In the genomic region with DNA sequence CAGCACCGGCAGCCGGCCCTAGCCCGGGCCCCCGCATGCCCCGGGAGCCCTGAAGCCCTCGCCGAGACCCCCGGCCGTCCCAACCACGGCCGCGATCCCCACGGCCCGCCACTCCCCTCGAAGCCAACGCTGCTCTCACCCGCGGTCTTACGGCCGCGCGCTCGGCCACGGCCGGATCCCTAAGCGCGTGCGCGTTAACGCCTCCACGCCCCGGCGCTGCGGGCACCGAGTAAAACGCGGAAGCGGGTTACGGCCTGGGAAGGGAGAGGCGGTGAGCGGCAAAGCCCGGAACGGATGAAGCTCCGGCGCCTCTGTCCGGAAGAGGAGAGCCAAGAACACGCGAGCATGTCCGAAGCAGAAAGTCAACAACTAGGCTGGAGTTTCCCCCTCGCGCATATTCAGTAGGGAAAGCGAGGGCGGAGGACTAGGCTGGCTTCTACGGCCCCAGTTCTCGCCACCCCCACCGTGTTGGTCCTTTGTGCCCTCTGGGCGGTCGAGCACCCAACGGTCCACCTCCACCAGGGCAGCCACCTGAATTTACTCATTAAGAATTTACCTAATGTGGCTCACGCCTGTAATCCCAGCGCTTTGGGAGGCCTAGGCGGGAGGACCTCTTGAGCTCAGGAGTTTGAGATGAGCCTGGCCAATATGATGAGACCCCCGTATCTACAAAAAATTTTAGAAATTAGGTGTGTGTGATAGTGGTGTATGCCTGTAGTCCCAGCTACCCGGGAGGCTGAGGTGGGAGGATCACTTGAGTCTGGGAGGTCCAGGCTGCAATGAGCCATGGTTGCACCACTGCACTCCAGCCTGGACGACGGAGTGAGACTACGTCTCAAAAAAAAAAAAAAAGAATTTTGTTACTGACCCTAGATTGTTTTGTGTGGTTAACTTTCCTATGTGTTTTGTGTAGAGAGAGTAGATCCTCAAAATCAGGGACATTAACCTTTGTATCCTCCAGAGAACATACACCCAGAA, we compare ENCODE assay signal across 8 cellular contexts. TPM values are rescaled to one million over a fixed set of nuclear protein-coding genes. Genes with fewer than 3 reads are reported as not detected.
DNase-seq lines count a peak whose midpoint lies in the region; ATAC-seq and TF ChIP-seq lines count a peak whose summit lies in the region.

A gene (minus strand): TSS at position 169 of the 978 bp plus-strand sequence. CDS start 1,177 bp downstream, outside the sequence.

- no peaks in the 10 kb centered on the region for H3K27me3 Mint-ChIP-seq in activated T-cell treated with anti-CD3 and anti-CD28 coated beads, Interleukin-2, amount 50 U/mL, for 24 hours

- TF ChIP-seq RAD21 in Ishikawa (IDR thresholded peaks at IDR 0.05; ENCODE audit: low read depth), result peak; percentile 30; the same call in 1 of the 2 replicates

- H3K4me3 ChIP-seq in mucosa of stomach (ENCODE audit: low read length), result peak within 1 kb of the TSS; percentile 82

- peak within 1 kb of the TSS; percentile 99 for H3K27ac Mint-ChIP-seq in activated T-cell treated with anti-CD3 and anti-CD28 coated beads, Interleukin-2, amount 50 U/mL, for 24 hours

- no peaks in the 10 kb centered on the region for H3K27me3 ChIP-seq in mucosa of stomach (ENCODE audit: control insufficient read depth, insufficient read depth, low read length)

- no peaks in the 10 kb centered on the region for H3K36me3 ChIP-seq in mucosa of stomach (ENCODE audit: control insufficient read depth, insufficient read depth, low read length)

- DNase-seq in DMS 273 treated with DMSO at 0.1 percent for 48 hours (lab: John Stamatoyannopoulos, UW) (peak; percentile 54), erythroblast (lab: John Stamatoyannopoulos, UW) (peak; percentile 94 to 97)
- peak; percentile 96 for DNase-seq in activated T-cell treated with anti-CD3 and anti-CD28 coated beads, Interleukin-2, amount 50 U/mL, for 24 hours
- DNase-seq in stimulated activated CD8-positive, alpha-beta memory T cell treated with anti-CD3 and anti-CD28 coated beads, Interleukin-7, amount 100 ng/mL, for 1 hour (ENCODE audit: low read depth in 2 of 2), result peak; percentile 80 to 81

- H3K9me3 ChIP-seq in mucosa of stomach (ENCODE audit: control insufficient read depth, low read length), result no peaks in the 10 kb centered on the region

- H3K9ac ChIP-seq in mucosa of stomach (ENCODE audit: low read length), result peak within 1 kb of the TSS; percentile 96

- peak; percentile 83 for TF ChIP-seq POLR2A in erythroblast (IDR thresholded peaks at IDR 0.05; ENCODE audit: low read length)

- peaks cover 11% of the 10 kb centered on the region for H3K4me1 ChIP-seq in mucosa of stomach (ENCODE audit: control insufficient read depth, insufficient read depth, low read length)

- peak within 1 kb of the TSS; percentile 95 for H3K4me3 Mint-ChIP-seq in activated T-cell treated with anti-CD3 and anti-CD28 coated beads, Interleukin-2, amount 50 U/mL, for 24 hours

- peaks cover 44% of the 10 kb centered on the region for H3K36me3 Mint-ChIP-seq in activated T-cell treated with anti-CD3 and anti-CD28 coated beads, Interleukin-2, amount 50 U/mL, for 24 hours (ENCODE audit: low read depth)

- ATAC-seq in GM21576 (IDR thresholded peaks at IDR 0.05; ENCODE audit: unreplicated experiment), result peak; percentile 65

- peak; percentile 45; the same call in 1 of the 2 replicates for TF ChIP-seq EP300 in Ishikawa (IDR thresholded peaks at IDR 0.05; ENCODE audit: borderline replicate concordance)

- no peaks in the 10 kb centered on the region for H3K9me3 Mint-ChIP-seq in activated T-cell treated with anti-CD3 and anti-CD28 coated beads, Interleukin-2, amount 50 U/mL, for 24 hours

- peaks cover 45% of the 10 kb centered on the region for H3K4me1 Mint-ChIP-seq in activated T-cell treated with anti-CD3 and anti-CD28 coated beads, Interleukin-2, amount 50 U/mL, for 24 hours (ENCODE audit: low read depth)

TF ChIP-seq in Ishikawa, 13 proteins besides CTCF, POLR2A, EP300 and RAD21:
- TF ChIP-seq TAF1 (IDR thresholded peaks at IDR 0.05; ENCODE audit: low read depth) (peak; percentile 79; the same call in 1 of the 2 replicates), ZBTB7A (IDR thresholded peaks at IDR 0.05; ENCODE audit: low read depth) (no peak), TEAD4 (IDR thresholded peaks at IDR 0.05) (peak; percentile 51; the same call in 1 of the 2 replicates), TCF12 (IDR thresholded peaks at IDR 0.05; ENCODE audit: low read depth) (peak; percentile 74; the same call in 1 of the 2 replicates), CEBPB (IDR thresholded peaks at IDR 0.05) (no peak; the same call in 1 of the 2 replicates), EGR1 (IDR thresholded peaks at IDR 0.05) (peak; percentile 61), YY1 (IDR thresholded peaks at IDR 0.05; ENCODE audit: low read depth) (peak; percentile 88), NFIC (IDR thresholded peaks at IDR 0.05) (peak; percentile 54; the same call in 1 of the 2 replicates), CREB1 (IDR thresholded peaks at IDR 0.05; ENCODE audit: low read depth) (no peak), FOXM1 (IDR thresholded peaks at IDR 0.05; ENCODE audit: borderline replicate concordance, low read depth) (no peak)
- TF ChIP-seq, protein P1, sequence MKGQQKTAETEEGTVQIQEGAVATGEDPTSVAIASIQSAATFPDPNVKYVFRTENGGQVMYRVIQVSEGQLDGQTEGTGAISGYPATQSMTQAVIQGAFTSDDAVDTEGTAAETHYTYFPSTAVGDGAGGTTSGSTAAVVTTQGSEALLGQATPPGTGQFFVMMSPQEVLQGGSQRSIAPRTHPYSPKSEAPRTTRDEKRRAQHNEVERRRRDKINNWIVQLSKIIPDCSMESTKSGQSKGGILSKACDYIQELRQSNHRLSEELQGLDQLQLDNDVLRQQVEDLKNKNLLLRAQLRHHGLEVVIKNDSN (IDR thresholded peaks at IDR 0.05), result peak; percentile 59
- TF ChIP-seq, protein P2, sequence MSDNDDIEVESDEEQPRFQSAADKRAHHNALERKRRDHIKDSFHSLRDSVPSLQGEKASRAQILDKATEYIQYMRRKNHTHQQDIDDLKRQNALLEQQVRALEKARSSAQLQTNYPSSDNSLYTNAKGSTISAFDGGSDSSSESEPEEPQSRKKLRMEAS (IDR thresholded peaks at IDR 0.05), result peak; percentile 93

TF ChIP-seq in PFSK-1, 5 proteins besides CTCF, POLR2A, EP300 and RAD21:
- TF ChIP-seq, protein P3, sequence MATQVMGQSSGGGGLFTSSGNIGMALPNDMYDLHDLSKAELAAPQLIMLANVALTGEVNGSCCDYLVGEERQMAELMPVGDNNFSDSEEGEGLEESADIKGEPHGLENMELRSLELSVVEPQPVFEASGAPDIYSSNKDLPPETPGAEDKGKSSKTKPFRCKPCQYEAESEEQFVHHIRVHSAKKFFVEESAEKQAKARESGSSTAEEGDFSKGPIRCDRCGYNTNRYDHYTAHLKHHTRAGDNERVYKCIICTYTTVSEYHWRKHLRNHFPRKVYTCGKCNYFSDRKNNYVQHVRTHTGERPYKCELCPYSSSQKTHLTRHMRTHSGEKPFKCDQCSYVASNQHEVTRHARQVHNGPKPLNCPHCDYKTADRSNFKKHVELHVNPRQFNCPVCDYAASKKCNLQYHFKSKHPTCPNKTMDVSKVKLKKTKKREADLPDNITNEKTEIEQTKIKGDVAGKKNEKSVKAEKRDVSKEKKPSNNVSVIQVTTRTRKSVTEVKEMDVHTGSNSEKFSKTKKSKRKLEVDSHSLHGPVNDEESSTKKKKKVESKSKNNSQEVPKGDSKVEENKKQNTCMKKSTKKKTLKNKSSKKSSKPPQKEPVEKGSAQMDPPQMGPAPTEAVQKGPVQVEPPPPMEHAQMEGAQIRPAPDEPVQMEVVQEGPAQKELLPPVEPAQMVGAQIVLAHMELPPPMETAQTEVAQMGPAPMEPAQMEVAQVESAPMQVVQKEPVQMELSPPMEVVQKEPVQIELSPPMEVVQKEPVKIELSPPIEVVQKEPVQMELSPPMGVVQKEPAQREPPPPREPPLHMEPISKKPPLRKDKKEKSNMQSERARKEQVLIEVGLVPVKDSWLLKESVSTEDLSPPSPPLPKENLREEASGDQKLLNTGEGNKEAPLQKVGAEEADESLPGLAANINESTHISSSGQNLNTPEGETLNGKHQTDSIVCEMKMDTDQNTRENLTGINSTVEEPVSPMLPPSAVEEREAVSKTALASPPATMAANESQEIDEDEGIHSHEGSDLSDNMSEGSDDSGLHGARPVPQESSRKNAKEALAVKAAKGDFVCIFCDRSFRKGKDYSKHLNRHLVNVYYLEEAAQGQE (IDR thresholded peaks at IDR 0.05; ENCODE audit: insufficient read depth in 1 of 2, low read depth in 2 of 2, low read length in 2 of 2), result 0 out of 4 replicates have a peak, but pooled peaks of 1 of the 2 experiments have one; percentile 28
- TF ChIP-seq POLR2AphosphoS5 (IDR thresholded peaks at IDR 0.05; ENCODE audit: low read depth, low read length), result peak; percentile 97
- TF ChIP-seq FOXP2 (optimal IDR thresholded peaks at IDR 0.05; ENCODE audit: borderline replicate concordance, extremely low read depth, extremely low read length, insufficient read depth), result peak; percentile 97
- TF ChIP-seq SIN3A (IDR thresholded peaks at IDR 0.05; ENCODE audit: borderline replicate concordance, insufficient read depth, low read length), result no peak
- no peak for TF ChIP-seq TAF1 (IDR thresholded peaks at IDR 0.05; ENCODE audit: borderline replicate concordance, insufficient read depth, low read length)
TF ChIP-seq in PFSK-1: peak in this region for 3.

RNA-seq across cellular contexts. Expression of the gene that starts here (rescaled TPM):
- 28.7 TPM for polyA plus RNA-seq in PFSK-1 (2012; ENCODE audit: insufficient read length, low read depth)

Comparison
In these comparisons a context has a peak if more than half of its experiments do, and no peak if none do; other contexts are left out.
1. Peak in every context shown above with its lines: DNase-seq, ATAC-seq and H3K4me3 ChIP-seq.